Comparison of ENCODE assay signal across 24 cellular contexts in the genomic region with DNA sequence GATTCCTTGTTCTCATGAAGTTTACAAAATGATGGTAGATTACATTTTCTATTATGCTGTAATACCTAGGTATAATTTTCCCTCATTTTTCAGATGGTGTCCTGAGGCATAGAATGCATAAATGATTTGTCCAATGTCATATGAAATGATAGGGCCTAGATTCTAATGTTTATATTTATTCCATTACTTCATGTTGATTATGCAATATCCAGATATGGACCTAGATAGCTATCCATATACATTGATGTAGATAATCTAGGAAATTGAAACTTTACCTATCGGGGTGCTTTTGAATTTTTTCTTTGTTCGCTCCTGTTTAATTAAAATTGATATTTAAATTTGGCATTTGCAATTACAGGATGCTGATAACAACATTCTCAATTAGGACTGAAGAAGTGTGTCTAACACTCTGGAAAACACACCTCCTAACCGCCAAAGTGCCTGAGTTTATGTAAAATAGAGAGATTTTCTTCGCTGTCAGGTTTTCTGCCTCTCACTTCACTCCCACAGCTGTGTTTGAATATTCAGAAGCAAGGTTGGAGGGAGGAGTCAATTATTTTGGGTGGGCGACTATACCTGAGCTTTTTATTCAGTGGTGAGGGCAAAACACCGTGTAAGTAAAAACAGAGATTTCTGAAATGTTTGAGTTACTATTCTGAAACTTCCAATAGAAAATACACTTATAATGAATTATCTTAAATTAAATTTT.
"Had no signal": no experiment of that assay in that cellular context is flagged by ENCODE, and none has a peak within 500 bp of the region (broad histone marks: within the 10 kb centered on the region; RNA-seq: fewer than 3 reads in every experiment).

No MANE protein-coding gene starts in this region.

- H3K27me3 ChIP-seq: esophagus muscularis mucosa, foreskin keratinocyte, gastroesophageal sphincter, left lung, neutrophil, pancreas, testis, tibial artery had no signal

- FAIRE-seq: endothelial cell of umbilical vein, islet of Langerhans, pancreas had no signal

- H3K4me3 ChIP-seq: coronary artery, esophagus muscularis mucosa, gastroesophageal sphincter, heart right ventricle, left lung, mucosa of descending colon, pancreas, testis, tibial artery had no signal

- DNase-seq: effector memory CD4-positive, alpha-beta T cell; foreskin keratinocyte; glutamatergic neuron; heart right ventricle; hippocampal formation; left cardiac atrium; left lung; mucosa of descending colon; naive B cell; stimulated activated CD4-positive, alpha-beta T cell treated with anti-CD3 and anti-CD28 coated beads, Interleukin-2, amount 100 ng/mL, for 24 hours; stimulated activated CD4-positive, alpha-beta T cell treated with anti-CD3 and anti-CD28 coated beads, Interleukin-4, amount 100 ng/mL, for 24 hours; stimulated activated naive CD8-positive, alpha-beta T cell treated with anti-CD3 and anti-CD28 coated beads, Interleukin-15, Interleukin-2, amounts not matched to agents 100 U/mL and 50 U/mL, for 24 hours; substantia nigra; testis; tibial artery had no signal

- H3K36me3 ChIP-seq: esophagus muscularis mucosa, gastroesophageal sphincter, heart right ventricle, left lung, neutrophil, pancreas, tibial artery had no signal

- H3K4me1 ChIP-seq: foreskin keratinocyte, gastroesophageal sphincter, left lung, pancreas, testis, tibial artery had no signal

- H3K27ac ChIP-seq: coronary artery, esophagus muscularis mucosa, foreskin keratinocyte, gastroesophageal sphincter, heart right ventricle, left lung, neutrophil, pancreas, testis, tibial artery had no signal

- H3K9me3 ChIP-seq: neutrophil, testis had no signal

- ATAC-seq: foreskin keratinocyte; gastroesophageal sphincter; left lung; natural killer cell treated with Interleukin-12 subunit alpha and Interleukin-12 subunit beta and Interleukin-15 and Interleukin-18, amount 100 ng/mL, for 72 hours; pancreas; stimulated activated effector memory CD8-positive, alpha-beta T cell treated with anti-CD3 and anti-CD28 coated beads, Interleukin-12 subunit alpha, Interleukin-12 subunit beta, amount 100 ng/mL, for 72 hours; stimulated activated naive CD8-positive, alpha-beta T cell treated with anti-CD3 and anti-CD28 coated beads, Interleukin-15, Interleukin-2, amounts not matched to agents 100 U/mL and 50 U/mL, for 24 hours had no signal
